In the genomic region with DNA sequence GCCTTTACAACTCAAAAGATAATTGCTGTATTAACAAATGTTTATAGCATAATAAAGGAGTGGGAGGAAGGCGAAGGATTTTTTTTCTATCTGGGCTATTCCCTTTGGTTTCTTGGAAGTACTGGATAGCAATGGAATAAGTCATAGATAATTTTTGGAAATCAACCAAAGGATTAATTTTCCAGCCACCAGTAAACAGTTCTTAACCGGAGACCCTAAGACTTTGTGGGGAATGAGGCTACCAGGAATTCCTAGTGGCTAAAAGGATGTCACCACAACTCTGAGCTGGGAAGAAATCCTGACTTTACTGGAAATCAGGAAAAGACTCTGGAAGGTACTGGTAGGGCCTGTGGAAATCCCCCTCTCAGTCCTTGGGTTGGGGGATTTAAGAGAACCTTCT, we compare ENCODE assay signal across 25 cellular contexts.
"Had no signal": no experiment of that assay in that cellular context is flagged by ENCODE, and none has a peak within 500 bp of the region (broad histone marks: within the 10 kb centered on the region; RNA-seq: fewer than 3 reads in every experiment).

No MANE protein-coding gene starts in this region.

- H3K27ac ChIP-seq: ascending aorta, body of pancreas had no signal

- H3K27me3 Mint-ChIP-seq: activated CD4-positive, alpha-beta memory T cell treated with anti-CD3 and anti-CD28 coated beads for 36 hours; activated CD4-positive, alpha-beta T cell treated with anti-CD3 and anti-CD28 coated beads for 36 hours; activated CD4-positive, alpha-beta T cell treated with anti-CD3 and anti-CD28 coated beads, Interleukin-2, amount 10 ng/mL, durations not matched to agents 24 days and 14 days; activated naive CD4-positive, alpha-beta T cell treated with anti-CD3 and anti-CD28 coated beads, Interleukin-2, amount 10 ng/mL, durations not matched to agents 7 days and 5 days; activated naive CD8-positive, alpha-beta T cell treated with anti-CD3 and anti-CD28 coated beads, Interleukin-2, amount 10 ng/mL, durations not matched to agents 7 days and 5 days; activated T-cell treated with anti-CD3 and anti-CD28 coated beads, Interleukin-2, amount 50 U/mL, for 24 hours; effector memory CD8-positive, alpha-beta T cell had no signal

- H3K9me3 Mint-ChIP-seq: activated CD4-positive, alpha-beta memory T cell treated with anti-CD3 and anti-CD28 coated beads for 36 hours; activated CD4-positive, alpha-beta T cell treated with anti-CD3 and anti-CD28 coated beads, Interleukin-2, amount 10 ng/mL, durations not matched to agents 24 days and 14 days; activated naive CD8-positive, alpha-beta T cell treated with anti-CD3 and anti-CD28 coated beads, Interleukin-2, amount 10 ng/mL, durations not matched to agents 7 days and 5 days had no signal

- DNase-seq: activated CD4-positive, alpha-beta memory T cell treated with anti-CD3 and anti-CD28 coated beads for 36 hours; activated CD4-positive, alpha-beta T cell treated with anti-CD3 and anti-CD28 coated beads for 36 hours; activated CD4-positive, alpha-beta T cell treated with anti-CD3 and anti-CD28 coated beads, Interleukin-2, amount 10 ng/mL, durations not matched to agents 24 days and 14 days; activated CD4-positive, CD25-positive, alpha-beta regulatory T cell; activated CD4-positive, CD25-positive, alpha-beta regulatory T cell treated with anti-CD3 and anti-CD28 coated beads, Interleukin-2, amount 50 U/mL, for 72 hours; activated CD8-positive, alpha-beta memory T cell treated with anti-CD3 and anti-CD28 coated beads, Interleukin-2, amount 50 U/mL, for 48 hours; activated CD8-positive, alpha-beta T cell treated with anti-CD3 and anti-CD28 coated beads, Interleukin-2, amount 10 ng/mL, durations not matched to agents 7 days and 5 days; activated gamma-delta T cell; activated naive CD4-positive, alpha-beta T cell; activated naive CD4-positive, alpha-beta T cell treated with anti-CD3 and anti-CD28 coated beads, Interleukin-2, amount 10 ng/mL, durations not matched to agents 7 days and 5 days; activated naive CD8-positive, alpha-beta T cell treated with anti-CD3 and anti-CD28 coated beads, Interleukin-2, amount 10 ng/mL, durations not matched to agents 7 days and 5 days; activated T-cell treated with anti-CD3 and anti-CD28 coated beads for 4 hours; activated T-cell treated with anti-CD3 and anti-CD28 coated beads, Interleukin-2, amount 50 U/mL, for 24 hours; activated T-cell treated with anti-CD3 and anti-CD28 coated beads, Interleukin-2, amount 50 U/mL, for 72 hours; body of pancreas; caudate nucleus; cortex of kidney; dermis blood vessel endothelial cell; effector CD4-positive, alpha-beta T cell; effector memory CD8-positive, alpha-beta T cell; erythroblast; foreskin fibroblast; T-helper 2 cell had no signal

- H3K4me3 ChIP-seq: ascending aorta, body of pancreas had no signal

- H3K4me1 Mint-ChIP-seq: activated CD4-positive, alpha-beta T cell treated with anti-CD3 and anti-CD28 coated beads for 36 hours; activated CD4-positive, alpha-beta T cell treated with anti-CD3 and anti-CD28 coated beads, Interleukin-2, amount 10 ng/mL, durations not matched to agents 24 days and 14 days; activated naive CD4-positive, alpha-beta T cell treated with anti-CD3 and anti-CD28 coated beads, Interleukin-2, amount 10 ng/mL, durations not matched to agents 7 days and 5 days; activated naive CD8-positive, alpha-beta T cell treated with anti-CD3 and anti-CD28 coated beads, Interleukin-2, amount 10 ng/mL, durations not matched to agents 7 days and 5 days had no signal

- H3K36me3 Mint-ChIP-seq: activated CD4-positive, alpha-beta memory T cell treated with anti-CD3 and anti-CD28 coated beads for 36 hours; activated naive CD4-positive, alpha-beta T cell treated with anti-CD3 and anti-CD28 coated beads, Interleukin-2, amount 10 ng/mL, durations not matched to agents 7 days and 5 days; activated naive CD4-positive, alpha-beta T cell treated with anti-CD3 and anti-CD28 coated beads, Interleukin-2, amount 50 U/mL, for 72 hours; activated naive CD8-positive, alpha-beta T cell treated with anti-CD3 and anti-CD28 coated beads, Interleukin-2, amount 10 ng/mL, durations not matched to agents 7 days and 5 days had no signal

- H3K4me1 ChIP-seq: ascending aorta, body of pancreas had no signal

- H3K36me3 ChIP-seq: ascending aorta had no signal

- H3K27me3 ChIP-seq: ascending aorta, body of pancreas had no signal

- H3K27ac Mint-ChIP-seq: activated CD4-positive, alpha-beta memory T cell treated with anti-CD3 and anti-CD28 coated beads for 36 hours; activated CD4-positive, alpha-beta T cell treated with anti-CD3 and anti-CD28 coated beads for 36 hours; activated CD4-positive, alpha-beta T cell treated with anti-CD3 and anti-CD28 coated beads, Interleukin-2, amount 10 ng/mL, durations not matched to agents 24 days and 14 days; activated CD8-positive, alpha-beta T cell treated with anti-CD3 and anti-CD28 coated beads, Interleukin-2, amount 10 ng/mL, durations not matched to agents 7 days and 5 days; activated naive CD4-positive, alpha-beta T cell treated with anti-CD3 and anti-CD28 coated beads, Interleukin-2, amount 10 ng/mL, durations not matched to agents 7 days and 5 days; activated naive CD4-positive, alpha-beta T cell treated with anti-CD3 and anti-CD28 coated beads, Interleukin-2, amount 50 U/mL, for 72 hours; activated naive CD8-positive, alpha-beta T cell treated with anti-CD3 and anti-CD28 coated beads, Interleukin-2, amount 10 ng/mL, durations not matched to agents 7 days and 5 days; activated T-cell treated with anti-CD3 and anti-CD28 coated beads, Interleukin-2, amount 50 U/mL, for 24 hours; activated T-cell treated with anti-CD3 and anti-CD28 coated beads, Interleukin-2, amount 50 U/mL, for 72 hours; effector memory CD8-positive, alpha-beta T cell had no signal

- H3K4me3 Mint-ChIP-seq: activated CD4-positive, alpha-beta memory T cell treated with anti-CD3 and anti-CD28 coated beads for 36 hours; activated CD4-positive, alpha-beta T cell treated with anti-CD3 and anti-CD28 coated beads for 36 hours; activated CD4-positive, alpha-beta T cell treated with anti-CD3 and anti-CD28 coated beads, Interleukin-2, amount 10 ng/mL, durations not matched to agents 24 days and 14 days; activated CD8-positive, alpha-beta T cell treated with anti-CD3 and anti-CD28 coated beads, Interleukin-2, amount 10 ng/mL, durations not matched to agents 7 days and 5 days; activated naive CD4-positive, alpha-beta T cell treated with anti-CD3 and anti-CD28 coated beads, Interleukin-2, amount 10 ng/mL, durations not matched to agents 7 days and 5 days; activated naive CD8-positive, alpha-beta T cell treated with anti-CD3 and anti-CD28 coated beads, Interleukin-2, amount 10 ng/mL, durations not matched to agents 7 days and 5 days; activated T-cell treated with anti-CD3 and anti-CD28 coated beads, Interleukin-2, amount 50 U/mL, for 24 hours; activated T-cell treated with anti-CD3 and anti-CD28 coated beads, Interleukin-2, amount 50 U/mL, for 72 hours; effector memory CD8-positive, alpha-beta T cell had no signal

- ATAC-seq: activated CD4-positive, alpha-beta T cell treated with anti-CD3 and anti-CD28 coated beads for 36 hours; activated CD8-positive, alpha-beta T cell treated with anti-CD3 and anti-CD28 coated beads, Interleukin-2, amount 10 ng/mL, durations not matched to agents 7 days and 5 days; activated naive CD4-positive, alpha-beta T cell treated with anti-CD3 and anti-CD28 coated beads, Interleukin-2, amount 50 U/mL, for 72 hours; activated T-cell treated with anti-CD3 and anti-CD28 coated beads, Interleukin-2, amount 50 U/mL, for 72 hours; body of pancreas; effector memory CD8-positive, alpha-beta T cell had no signal

- H3K9me3 ChIP-seq: ascending aorta, body of pancreas had no signal
